ENCODE assay signal across 8 cellular contexts in the genomic region with DNA sequence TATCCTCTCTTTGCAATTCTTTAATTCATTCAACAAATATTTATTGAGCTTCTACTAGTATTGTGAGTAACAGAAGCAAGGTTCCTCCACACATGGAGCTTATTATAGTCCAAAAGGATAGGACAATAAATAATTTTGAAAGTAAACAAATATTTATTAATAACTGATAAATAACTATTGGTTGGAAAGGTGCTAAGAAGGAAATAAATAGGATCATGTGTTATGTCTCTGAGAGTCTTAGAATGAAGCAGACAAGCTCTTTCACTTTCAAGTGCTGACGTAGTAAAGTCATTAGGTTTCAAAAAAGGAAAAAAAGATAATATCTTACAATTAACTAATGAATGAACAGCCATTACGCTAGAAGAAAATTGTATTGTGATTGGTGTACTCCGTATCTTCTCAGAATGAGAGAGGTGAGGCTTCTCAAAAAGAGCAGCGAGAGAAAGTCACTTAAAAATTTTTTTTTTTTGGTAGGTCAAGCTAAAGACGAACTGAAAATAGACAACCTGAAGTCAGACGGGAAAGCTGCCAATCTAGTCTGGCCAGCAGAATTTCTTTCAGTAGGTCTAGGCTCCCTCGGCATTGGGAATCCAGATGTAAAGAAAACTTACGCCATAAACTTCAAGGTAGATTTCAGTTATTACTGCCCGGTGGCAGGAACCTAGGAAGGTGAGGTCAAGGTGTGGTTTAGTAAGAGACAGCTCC. TPM values are rescaled to one million over a fixed set of nuclear protein-coding genes. Genes with fewer than 3 reads are reported as not detected.
DNase-seq lines count a peak whose midpoint lies in the region; ATAC-seq and TF ChIP-seq lines count a peak whose summit lies in the region.

No MANE protein-coding gene starts in this region.

- no peaks in the 10 kb centered on the region for H3K9me3 ChIP-seq in mononuclear cell (ENCODE audit: low read depth, low read length)

- POLR2A ChIA-PET in MCF 10A (lab: Yijun Ruan, JAX), result interaction anchor here (0.6 to 4.5 kb wide), 33 partner anchors 8 to 1000 kb away, joined by 3 to 58 read pairs (median 5); partner anchors contain the start of gene GNS

- peaks cover 34% of the 10 kb centered on the region for H3K4me1 ChIP-seq in mononuclear cell (ENCODE audit: insufficient read depth, low read length)

- peak overlapping the region; percentile 77 for H3K27ac ChIP-seq in HL-60 (replicated peaks)

- CTCF ChIA-PET in MCF 10A (lab: Yijun Ruan, JAX), result interaction anchor here (0.6 to 4.9 kb wide), 11 partner anchors 11 to 939 kb away, joined by 3 to 35 read pairs (median 3); no protein-coding TSS in a partner anchor

- H3K4me3 Mint-ChIP-seq in MCF 10A (ENCODE audit: unreplicated experiment), result peak overlapping the region; percentile 100

- TSS peak; percentile 78 for BruUV-seq in MCF 10A (replicated peaks; lab: Mats Ljungman, UMichigan)

- H3K9me3 Mint-ChIP-seq in MCF 10A (ENCODE audit: unreplicated experiment), result no peaks in the 10 kb centered on the region

- intact Hi-C loops in MCF 10A (cut with micrococcal nuclease), result no loop called here

- TF ChIP-seq CTCF in HL-60 (IDR thresholded peaks at IDR 0.05; ENCODE audit: insufficient read depth, low read length) (no peak), MCF 10A (IDR thresholded peaks at IDR 0.05; ENCODE audit: unreplicated experiment) (no peak)

- H3K27me3 ChIP-seq in HL-60 (ENCODE audit: insufficient read depth, poor library complexity, severe bottlenecking) (no peaks in the 10 kb centered on the region), mononuclear cell (ENCODE audit: insufficient read depth, low read length) (no peaks in the 10 kb centered on the region)

- peak overlapping the region; percentile 77 for H3K4me3 ChIP-seq in HL-60 (replicated peaks; ENCODE audit: insufficient read depth, low read length)
- peak overlapping the region; percentile 92 for H3K4me3 ChIP-seq in mononuclear cell (ENCODE audit: low read length)

- no peaks in the 10 kb centered on the region for H3K27me3 Mint-ChIP-seq in MCF 10A (ENCODE audit: insufficient read depth, unreplicated experiment)

- H3K36me3 Mint-ChIP-seq in MCF 10A (ENCODE audit: insufficient read depth, unreplicated experiment), result no peaks in the 10 kb centered on the region

- ATAC-seq in GM19372 (IDR thresholded peaks at IDR 0.05; ENCODE audit: low read depth, unreplicated experiment), result peak; percentile 0

- H3K27ac Mint-ChIP-seq in MCF 10A (ENCODE audit: low read depth, unreplicated experiment), result peak overlapping the region; percentile 98

- DNase-seq in HL-60 (ENCODE audit: low read depth in 1 of 2, low spot score in 1 of 2) (no peak), MCF 10A (ENCODE audit: unreplicated experiment) (no peak), NCI-H1092 (lab: John Stamatoyannopoulos, UW) (no peak), SIG-M5 (lab: John Stamatoyannopoulos, UW) (no peak), DMS 273 (lab: John Stamatoyannopoulos, UW; ENCODE audit: unreplicated experiment) (no peak)
- DNase-seq in effector CD4-positive, alpha-beta T cell, result no peak

- H3K4me1 Mint-ChIP-seq in MCF 10A (ENCODE audit: insufficient read depth, unreplicated experiment), result peaks cover 11% of the 10 kb centered on the region

RNA-seq across cellular contexts. Expression of gene LEMD3, which starts 0.6 kb away (rescaled TPM):
- total RNA-seq in MCF 10A (2022) (21.8 and 27.7 TPM in 2 replicates), mononuclear cell (55.9 TPM)

RNA-seq across cellular contexts. Expression of gene WIF1, which starts 47.7 kb away (rescaled TPM):
- total RNA-seq in MCF 10A (2022), result not detected in 2 replicates
- not detected for total RNA-seq in mononuclear cell
